ENCODE assay signal across 16 cellular contexts in genomic region chr7:83876593-83876992, GRCh38.
DNase-seq lines count a peak whose midpoint lies in the region; ATAC-seq lines count a peak whose summit lies in the region.
"Had no signal": no experiment of that assay in that cellular context is flagged by ENCODE, and none has a peak within 500 bp of the region (broad histone marks: within the 10 kb centered on the region; RNA-seq: fewer than 3 reads in every experiment).

No MANE protein-coding gene starts in this region.

- H3K27ac ChIP-seq in epithelial cell of prostate = peak overlapping the region; percentile 2
- H3K27ac ChIP-seq: lower lobe of right lung, right lobe of liver had no signal

- ATAC-seq in GM21723 (IDR thresholded peaks at IDR 0.05; ENCODE audit: unreplicated experiment) = no peak
- ATAC-seq in GM21390 (IDR thresholded peaks at IDR 0.05; ENCODE audit: unreplicated experiment) = no peak
- ATAC-seq: lower lobe of right lung, right lobe of liver had no signal

- DNase-seq in GM04504 (ENCODE audit: low read depth) (peak; percentile 15), RKO (ENCODE audit: low spot score) (peak; percentile 74), epithelial cell of prostate (ENCODE audit: low read depth, low spot score) (peak; percentile 79), myocyte (ENCODE audit: low read depth) (peak; percentile 34)
- DNase-seq in activated CD4-positive, alpha-beta T cell treated with anti-CD3 and anti-CD28 coated beads, Interleukin-2, amount 50 U/mL, for 48 hours = no peak
- DNase-seq in activated naive CD4-positive, alpha-beta T cell treated with anti-CD3 and anti-CD28 coated beads, Interleukin-2, amount 50 U/mL, for 16 hours = no peak
- DNase-seq: activated CD4-positive, alpha-beta memory T cell treated with anti-CD3 and anti-CD28 coated beads for 36 hours; DMS79 treated with DMSO at 0.1 percent for 48 hours; effector CD8-positive, alpha-beta T cell; hypothalamus; lower lobe of right lung; NCI-H1694; right lobe of liver; stimulated activated naive CD4-positive, alpha-beta T cell had no signal

Comparison
In these comparisons a context has a peak if more than half of its experiments do, and no peak if none do; other contexts are left out.
1. DNase-seq: peak in GM04504 (single experiment), RKO (single experiment), epithelial cell of prostate (single experiment) and myocyte (single experiment); none in activated CD4-positive, alpha-beta T cell treated with anti-CD3 and anti-CD28 coated beads, Interleukin-2, amount 50 U/mL, for 48 hours (0 of 2) and activated naive CD4-positive, alpha-beta T cell treated with anti-CD3 and anti-CD28 coated beads, Interleukin-2, amount 50 U/mL, for 16 hours (single experiment).